In genomic region chr6:33683576-33684427, GRCh38 we compare ENCODE assay signal across 1 cellular context.
TF ChIP-seq lines count a peak whose summit lies in the region.

No MANE protein-coding gene starts in this region.

TF ChIP-seq in HepG2, 621 proteins besides CTCF, POLR2A, EP300 and RAD21:
- TF ChIP-seq ZNF768 (CRISPR knock-in tag; IDR thresholded peaks at IDR 0.05) = peak; percentile 94
- TF ChIP-seq E2F1 (CRISPR knock-in tag; IDR thresholded peaks at IDR 0.05) = no peak
- no peak for TF ChIP-seq ZNF816 (CRISPR knock-in tag; IDR thresholded peaks at IDR 0.05; ENCODE audit: borderline replicate concordance)
- TF ChIP-seq NFATC3 (CRISPR knock-in tag; IDR thresholded peaks at IDR 0.05) = no peak
- no peak for TF ChIP-seq ZNF281 (CRISPR knock-in tag; IDR thresholded peaks at IDR 0.05; ENCODE audit: borderline replicate concordance)
- no peak for TF ChIP-seq GPN1 (CRISPR knock-in tag; IDR thresholded peaks at IDR 0.05; ENCODE audit: borderline replicate concordance)
- no peak for TF ChIP-seq KAT7 (CRISPR knock-in tag; IDR thresholded peaks at IDR 0.05; ENCODE audit: borderline replicate concordance)
